Comparison of ENCODE assay signal across 9 cellular contexts in genomic region chr5:139747583-139748504, GRCh38. TPM values are rescaled to one million over a fixed set of nuclear protein-coding genes. Genes with fewer than 3 reads are reported as not detected.
DNase-seq lines count a peak whose midpoint lies in the region; ATAC-seq, FAIRE-seq and TF ChIP-seq lines count a peak whose summit lies in the region.
"Had no signal": no experiment of that assay in that cellular context is flagged by ENCODE, and none has a peak within 500 bp of the region (broad histone marks: within the 10 kb centered on the region; RNA-seq: fewer than 3 reads in every experiment).

No MANE protein-coding gene starts in this region.

- intact Hi-C loops in GM12878 (cut with micrococcal nuclease; ENCODE audit: unreplicated experiment) = loop anchor here (5.0 kb wide), 3 partner anchors 36 to 111 kb away; no protein-coding TSS in a partner anchor

- H3K4me3 ChIP-seq in GM06990 (replicated peaks; ENCODE audit: low read depth, low read length) (peak overlapping the region; percentile 56), SK-N-MC (peak overlapping the region; percentile 72), GM12878 (peak overlapping the region; percentile 45; the same call in 1 of the 2 replicates), small intestine (ENCODE audit: low read depth in 1 of 2, low read length in 2 of 2) (peak overlapping the region in 1 of 2 donors; percentile 49)

- H3K9me3 ChIP-seq in SK-N-MC (ENCODE audit: low read depth, low read length) = no peaks in the 10 kb centered on the region
- H3K9me3 ChIP-seq in GM12878 (replicated peaks; ENCODE audit: control insufficient read depth, insufficient read depth, low read length) = no peaks in the 10 kb centered on the region
- no peaks in the 10 kb centered on the region for H3K9me3 ChIP-seq in small intestine (ENCODE audit: control insufficient read depth, low read depth)

- in situ Hi-C loops in GM12878 (cut with MboI) = no loop called here

- SMC1A ChIA-PET in GM12878 (lab: Charles Lee; ENCODE audit: uncharacterized antibody, unreplicated experiment) = interaction anchor here (0.8 to 7.1 kb wide), 12 partner anchors 10 to 273 kb away, joined by 3 to 50 read pairs (median 5); no protein-coding TSS in a partner anchor

- TF ChIP-seq CTCF in GM06990 (IDR thresholded peaks at IDR 0.05; ENCODE audit: insufficient read depth, low read length, poor library complexity, severe bottlenecking) (no peak), GM12878 (IDR thresholded peaks at IDR 0.05 in 2 of 3, conservative IDR thresholded peaks at IDR 0.05 in 1 of 3; ENCODE audit: control insufficient read depth in 2 of 3, extremely low read depth in 1 of 3, insufficient read depth in 1 of 3, low read depth in 3 of 3, low read length in 3 of 3) (no peak)

- CTCF ChIA-PET in GM12878 (lab: Yijun Ruan, JAX) = interaction anchor here (0.6 to 4.1 kb wide), 12 partner anchors 16 to 221 kb away, joined by 3 to 25 read pairs (median 5); no protein-coding TSS in a partner anchor

- TF ChIP-seq RAD21 in GM12878 (IDR thresholded peaks at IDR 0.05; ENCODE audit: insufficient read depth, low read depth, low read length) = no peak

- H3K4me1 ChIP-seq in GM12878 (ENCODE audit: control insufficient read depth, insufficient read depth, low read length) (peaks cover 48% of the 10 kb centered on the region), small intestine (ENCODE audit: control insufficient read depth in 2 of 2, insufficient read depth in 1 of 2, low read depth in 1 of 2, low read length in 1 of 2) (peaks cover 0 to 4% of the 10 kb centered on the region in 2 donors)

- H3K79me2 ChIP-seq in GM12878 (ENCODE audit: control insufficient read depth, insufficient read depth, low read length) = no peaks in the 10 kb centered on the region

- H3K4me2 ChIP-seq in GM12878 (ENCODE audit: control insufficient read depth, insufficient read depth) = peak overlapping the region; percentile 98

- TF ChIP-seq EP300 in GM12878 (IDR thresholded peaks at IDR 0.05; ENCODE audit: borderline replicate concordance in 1 of 2, control insufficient read depth in 1 of 2, low read depth in 2 of 2, low read length in 2 of 2) = peak in 1 of 2 experiments; percentile 35; a peak in 1 of 4 replicates

- BruUV-seq in GM12878 (replicated peaks; lab: Mats Ljungman, UMichigan) = no TSS peak

- no peaks in the 10 kb centered on the region for H3K36me3 ChIP-seq in GM06990 (ENCODE audit: control insufficient read depth, insufficient read depth, low read length)
- no peaks in the 10 kb centered on the region for H3K36me3 ChIP-seq in SK-N-MC (ENCODE audit: insufficient read depth, low read length)
- no peaks in the 10 kb centered on the region for H3K36me3 ChIP-seq in GM12878 (ENCODE audit: control insufficient read depth in 2 of 2, insufficient read depth in 2 of 2, low read length in 1 of 2)
- H3K36me3 ChIP-seq in small intestine (ENCODE audit: control insufficient read depth in 2 of 2, insufficient read depth in 2 of 2, low read length in 2 of 2) = no peaks in the 10 kb centered on the region

- H3K27ac ChIP-seq in SK-N-MC (no peak overlapping the region), GM12878 (ENCODE audit: control insufficient read depth, insufficient read depth) (peak overlapping the region; percentile 24; the same call in 1 of the 2 replicates), small intestine (ENCODE audit: low read depth in 1 of 2, low read length in 1 of 2) (no peak overlapping the region)

- DNase-seq in GM06990 (ENCODE audit: extremely low read depth, insufficient read length) (peak; percentile 82), SK-N-MC (ENCODE audit: low read depth, low spot score) (no peak), GM12878 (ENCODE audit: low read depth, low spot score) (no peak), iris pigment epithelial cell (ENCODE audit: low read depth) (peak; percentile 53), small intestine (peak; percentile 51), amniotic stem cell (lab: John Stamatoyannopoulos, UW) (no peak), DMS153 (lab: John Stamatoyannopoulos, UW) (no peak)

- WGBS in GM12878 (ENCODE audit: insufficient coverage, insufficient replicate concordance, low lambda C conversion rate, missing lambda C conversion rate) = 2% methylated on average over 57 of the region's 60 CpGs
- 2 to 4% (median 2%) methylated on average over 55 to 60 of the region's 60 CpGs for WGBS in small intestine, 3 donors

- TF ChIP-seq POLR2A in GM12878 (IDR thresholded peaks at IDR 0.05; ENCODE audit: low read depth, low read length) = peak; percentile 33; the same call in 1 of the 2 replicates

- POLR2A ChIA-PET in GM12878 (lab: Charles Lee) = interaction anchor here (0.6 to 3.6 kb wide), 14 partner anchors 9 to 1889 kb away, joined by 3 to 31 read pairs (median 5); partner anchors contain the start of genes CXXC5, HDAC3 and RELL2

- RAD21 ChIA-PET in GM12878 (lab: Charles Lee; ENCODE audit: unreplicated experiment) = interaction anchor here (0.8 to 5.3 kb wide), 16 partner anchors 11 to 294 kb away, joined by 3 to 60 read pairs (median 12); partner anchors contain the start of gene CXXC5

- H3K27me3 ChIP-seq in GM06990 (replicated peaks; ENCODE audit: control insufficient read depth, insufficient read depth, low read length) (no peaks in the 10 kb centered on the region; the same call in 1 of the 2 replicates), GM12878 (replicated peaks in 1 of 2; ENCODE audit: control insufficient read depth in 2 of 2, insufficient read depth in 2 of 2, low read length in 1 of 2) (peaks cover 0 to 14% of the 10 kb centered on the region in 2 experiments; a peak in 3 of 4 replicates), small intestine (ENCODE audit: control insufficient read depth in 2 of 2, insufficient read depth in 2 of 2, low read length in 2 of 2) (peaks cover 0 to 12% of the 10 kb centered on the region in 2 donors)

- no peaks in the 10 kb centered on the region; the same call in 1 of the 2 replicates for H4K20me1 ChIP-seq in GM12878 (ENCODE audit: control insufficient read depth, insufficient read depth)

- ATAC-seq in HG02678 (IDR thresholded peaks at IDR 0.05; ENCODE audit: unreplicated experiment) = peak; percentile 27
- peak; percentile 40 for ATAC-seq in GM12878

- no peak overlapping the region for H3K9ac ChIP-seq in SK-N-MC (ENCODE audit: insufficient read length)
- H3K9ac ChIP-seq in GM12878 (ENCODE audit: control insufficient read depth, insufficient read depth, low read length) = peak overlapping the region; percentile 57; the same call in 1 of the 2 replicates

- H2AFZ ChIP-seq in GM12878 (ENCODE audit: control insufficient read depth, low read depth, low read length) = peak overlapping the region; percentile 71

- FAIRE-seq in GM12878 (lab: Jason Lieb, UNC) (no peak), small intestine (lab: Jason Lieb, UNC) (no peak)

TF ChIP-seq in GM12878, 131 proteins besides CTCF, POLR2A, EP300 and RAD21 (continues in another document):
- TF ChIP-seq CHD4 (IDR thresholded peaks at IDR 0.05) = 0 out of 2 replicates have a peak, but pooled peaks have one; percentile 15
- no peak for TF ChIP-seq SUZ12 (IDR thresholded peaks at IDR 0.05; ENCODE audit: unreplicated experiment)
- TF ChIP-seq POLR2AphosphoS2 (IDR thresholded peaks at IDR 0.05; ENCODE audit: low read depth, low read length) = 0 out of 2 replicates have a peak, but pooled peaks have one; percentile 0
- TF ChIP-seq NKRF (conservative IDR thresholded peaks at IDR 0.05) = peak; percentile 56
- TF ChIP-seq ZNF217 (IDR thresholded peaks at IDR 0.05) = no peak; the same call in 1 of the 2 replicates
- TF ChIP-seq NR2F1 (conservative IDR thresholded peaks at IDR 0.05) = peak; percentile 92
- TF ChIP-seq EGR1 (IDR thresholded peaks at IDR 0.05; ENCODE audit: borderline replicate concordance in 1 of 2, low read depth in 2 of 2, low read length in 2 of 2) = peak; percentile 6 to 97
- TF ChIP-seq MXI1 (IDR thresholded peaks at IDR 0.05; ENCODE audit: low read depth, low read length) = peak; percentile 14; the same call in 1 of the 2 replicates

RNA-seq across cellular contexts. Expression of gene PSD2, which starts 47.8 kb away (rescaled TPM):
- total RNA-seq in GM12878 (2013; cell fraction: nucleolus; rRNA removed) = 0.12 and 0.23 TPM in 2 replicates
- total RNA-seq in GM12878 (2014; rRNA removed) = 0.11 TPM in 1 of 2 replicates, not detected in the other
- not detected in 2 replicates for total RNA-seq in GM12878 (2014; rRNA removed; fragmentation: Illumina TruSeq; extraction: Trizol)
- total RNA-seq in GM12878 (2021) = not detected in 2 replicates
- 0.05 TPM for polyA plus RNA-seq in GM12878 (2011; ENCODE audit: low read depth)
- polyA plus RNA-seq in GM12878 (2011; rRNA removed) = 0.04 and 0.07 TPM in 2 replicates
- polyA plus RNA-seq in GM12878 (2011; cell fraction: cytosol; rRNA removed) = 0.04 and 0.07 TPM in 2 replicates
- polyA plus RNA-seq in GM12878 (2011; cell fraction: nucleus; rRNA removed) = 0.28 and 0.40 TPM in 2 replicates
- polyA plus RNA-seq in GM12878 (2012) = 0.04 and 0.15 TPM in 2 replicates
- 0.03 and 0.05 TPM in 2 replicates for polyA plus RNA-seq in GM12878 (2014; fragmentation: Illumina TruSeq; extraction: Trizol)
- under 1 TPM in 1 of 2 experiments, not detected in 1; 0.02 TPM for polyA plus RNA-seq in GM12878 (2014; fragmentation: Nextera tagmentation; extraction: Ambion mirVana)
- polyA plus RNA-seq in GM12878 (2014; rRNA removed) = 0.03 TPM in 1 of 2 replicates, not detected in the other
- polyA plus RNA-seq in GM12878 (2016; fragmentation: Nextera tagmentation; extraction: Ambion mirVana) = under 1 TPM in 1 of 2 experiments, not detected in 1; 0.14 TPM
- polyA minus RNA-seq in GM12878 (2011; rRNA and poly(A)+ RNA removed) = 0.10 TPM in 1 of 2 replicates, not detected in the other
- polyA minus RNA-seq in GM12878 (2011; cell fraction: cytosol; rRNA and poly(A)+ RNA removed) = not detected in 2 replicates
- polyA minus RNA-seq in GM12878 (2011; cell fraction: nucleus; rRNA and poly(A)+ RNA removed) = not detected in 2 replicates
- under 1 TPM in 1 of 3 donors, not detected in 2; 0.12 TPM for polyA plus RNA-seq in small intestine
- total RNA-seq: T-helper 1 cell treated with Interleukin-12 subunit alpha and Interleukin-12 subunit beta and Interleukin-4 antibody, amounts not matched to agents 30 ng/mL and 1 ng/mL, for 36 hours had no signal

Comparison
In these comparisons a context has a peak if more than half of its experiments do, and no peak if none do; other contexts are left out.
1. DNase-seq: peak in GM06990 (single experiment), iris pigment epithelial cell (single experiment) and small intestine (single experiment); none in SK-N-MC (single experiment), GM12878 (single experiment), amniotic stem cell (single experiment) and DMS153 (single experiment).